ENCODE assay signal across 13 cellular contexts in the genomic region with DNA sequence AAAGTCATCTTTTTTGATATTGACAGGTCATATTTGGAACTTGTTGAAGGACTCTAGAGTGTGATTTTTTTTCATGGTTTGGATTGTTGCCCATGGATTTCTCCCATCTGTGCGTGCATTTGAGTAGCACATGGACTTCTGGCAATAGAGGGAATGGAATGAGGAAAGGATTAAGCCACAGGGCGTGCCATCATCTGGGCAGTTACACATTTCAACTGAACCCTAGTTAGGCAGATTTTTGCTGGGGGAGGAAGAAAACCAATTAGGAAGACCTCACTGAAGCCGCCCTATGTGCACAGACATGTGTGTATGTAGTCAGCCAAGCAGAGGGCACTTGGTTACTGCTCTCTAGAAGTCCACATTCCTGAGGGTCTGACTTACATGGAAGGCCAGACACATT.
DNase-seq lines count a peak whose midpoint lies in the region; ATAC-seq and TF ChIP-seq lines count a peak whose summit lies in the region.
"Had no signal": no experiment of that assay in that cellular context is flagged by ENCODE, and none has a peak within 500 bp of the region (broad histone marks: within the 10 kb centered on the region; RNA-seq: fewer than 3 reads in every experiment).

No MANE protein-coding gene starts in this region.

- DNase-seq in left ventricle myocardium superior (no peak), cardiac septum (ENCODE audit: low spot score) (no peak), amniotic epithelial cell (ENCODE audit: low read depth) (peak; percentile 59), foreskin keratinocyte (peak; percentile 46 to 66), upper lobe of right lung (no peak)
- DNase-seq in effector memory CD4-positive, alpha-beta T cell = no peak
- no peak for DNase-seq in activated T-cell treated with anti-CD3 and anti-CD28 coated beads, Interleukin-2, amount 50 U/mL, for 4 hours
- DNase-seq: activated naive CD8-positive, alpha-beta T cell treated with anti-CD3 and anti-CD28 coated beads, Interleukin-2, amount 10 ng/mL, durations not matched to agents 7 days and 5 days; gastrocnemius medialis; NCI-H226; posterior cingulate gyrus had no signal

- ATAC-seq in left ventricle myocardium superior (peak; percentile 21), foreskin keratinocyte (peak; percentile 9), upper lobe of right lung (peak; percentile 27), HG02885 (IDR thresholded peaks at IDR 0.05; ENCODE audit: poor library complexity, unreplicated experiment) (no peak)
- ATAC-seq in activated T-cell treated with anti-CD3 and anti-CD28 coated beads, Interleukin-2, amount 50 U/mL, for 4 hours = no peak

- H3K36me3 Mint-ChIP-seq in activated T-cell treated with anti-CD3 and anti-CD28 coated beads, Interleukin-2, amount 50 U/mL, for 4 hours (ENCODE audit: insufficient read depth) = no peaks in the 10 kb centered on the region
- H3K36me3 Mint-ChIP-seq: activated naive CD8-positive, alpha-beta T cell treated with anti-CD3 and anti-CD28 coated beads, Interleukin-2, amount 10 ng/mL, durations not matched to agents 7 days and 5 days had no signal

- peaks cover 5% of the 10 kb centered on the region for H3K27me3 Mint-ChIP-seq in activated T-cell treated with anti-CD3 and anti-CD28 coated beads, Interleukin-2, amount 50 U/mL, for 4 hours (ENCODE audit: low read depth)

- TF ChIP-seq CTCF in foreskin keratinocyte (conservative IDR thresholded peaks at IDR 0.05) (no peak), upper lobe of right lung (IDR thresholded peaks at IDR 0.05) (no peak)

- H3K27me3 ChIP-seq in foreskin keratinocyte = no peaks in the 10 kb centered on the region
- H3K27me3 ChIP-seq in upper lobe of right lung = no peaks in the 10 kb centered on the region
- no peaks in the 10 kb centered on the region for H3K27me3 ChIP-seq in effector memory CD4-positive, alpha-beta T cell (replicated peaks; ENCODE audit: control insufficient read depth, insufficient read depth, low read length, poor library complexity, severe bottlenecking)
- H3K27me3 ChIP-seq: gastrocnemius medialis had no signal

- no peaks in the 10 kb centered on the region for H3K4me1 Mint-ChIP-seq in activated T-cell treated with anti-CD3 and anti-CD28 coated beads, Interleukin-2, amount 50 U/mL, for 4 hours (ENCODE audit: low read depth)
- H3K4me1 Mint-ChIP-seq: activated naive CD8-positive, alpha-beta T cell treated with anti-CD3 and anti-CD28 coated beads, Interleukin-2, amount 10 ng/mL, durations not matched to agents 7 days and 5 days had no signal

- H3K4me1 ChIP-seq in foreskin keratinocyte (peaks cover 11% of the 10 kb centered on the region), upper lobe of right lung (peaks cover 7% of the 10 kb centered on the region)
- H3K4me1 ChIP-seq in effector memory CD4-positive, alpha-beta T cell (ENCODE audit: control insufficient read depth, insufficient read depth, low read length, poor library complexity, severe bottlenecking) = no peaks in the 10 kb centered on the region

- no peak overlapping the region for H3K4me3 ChIP-seq in upper lobe of right lung
- no peak overlapping the region for H3K4me3 ChIP-seq in effector memory CD4-positive, alpha-beta T cell (ENCODE audit: insufficient read depth, low read depth, low read length, poor library complexity, severe bottlenecking)
- H3K4me3 ChIP-seq: gastrocnemius medialis had no signal

- no peaks in the 10 kb centered on the region for H3K36me3 ChIP-seq in upper lobe of right lung
- no peaks in the 10 kb centered on the region for H3K36me3 ChIP-seq in effector memory CD4-positive, alpha-beta T cell (ENCODE audit: control insufficient read depth, insufficient read depth, low read length)
- H3K36me3 ChIP-seq: gastrocnemius medialis had no signal

- H3K27ac ChIP-seq in foreskin keratinocyte = no peak overlapping the region
- no peak overlapping the region for H3K27ac ChIP-seq in upper lobe of right lung
- no peak overlapping the region for H3K27ac ChIP-seq in effector memory CD4-positive, alpha-beta T cell (ENCODE audit: insufficient read depth, low read length, poor library complexity, severe bottlenecking)
- H3K27ac ChIP-seq: gastrocnemius medialis had no signal

- H3K4me3 Mint-ChIP-seq in activated T-cell treated with anti-CD3 and anti-CD28 coated beads, Interleukin-2, amount 50 U/mL, for 4 hours = no peak overlapping the region
- H3K4me3 Mint-ChIP-seq: activated naive CD8-positive, alpha-beta T cell treated with anti-CD3 and anti-CD28 coated beads, Interleukin-2, amount 10 ng/mL, durations not matched to agents 7 days and 5 days; T-helper 1 cell treated with Interleukin-12 subunit alpha and Interleukin-12 subunit beta and Interleukin-4 antibody, amounts not matched to agents 30 μg/mL and 1 μg/mL, for 36 hours had no signal

- H3K9me3 Mint-ChIP-seq in activated T-cell treated with anti-CD3 and anti-CD28 coated beads, Interleukin-2, amount 50 U/mL, for 4 hours = no peaks in the 10 kb centered on the region
- H3K9me3 Mint-ChIP-seq: activated naive CD8-positive, alpha-beta T cell treated with anti-CD3 and anti-CD28 coated beads, Interleukin-2, amount 10 ng/mL, durations not matched to agents 7 days and 5 days; T-helper 1 cell treated with Interleukin-12 subunit alpha and Interleukin-12 subunit beta and Interleukin-4 antibody, amounts not matched to agents 30 μg/mL and 1 μg/mL, for 36 hours had no signal

- intact Hi-C loops in left ventricle myocardium superior (cut with micrococcal nuclease) = no loop called here
- intact Hi-C loops in cardiac septum (cut with DNase I) = loop anchor here (2.0 kb wide), 1 partner anchor 67 kb away; no protein-coding TSS in a partner anchor
- intact Hi-C loops in upper lobe of right lung (cut with DNase I) = no loop called here

- no peaks in the 10 kb centered on the region for H3K9me3 ChIP-seq in upper lobe of right lung
- no peaks in the 10 kb centered on the region for H3K9me3 ChIP-seq in effector memory CD4-positive, alpha-beta T cell (ENCODE audit: control insufficient read depth, low read length)
- H3K9me3 ChIP-seq: gastrocnemius medialis had no signal

Comparison
In these comparisons a context has a peak if more than half of its experiments do, and no peak if none do; other contexts are left out.
1. ATAC-seq: peak in left ventricle myocardium superior (single experiment), foreskin keratinocyte (single experiment) and upper lobe of right lung (single experiment); none in HG02885 (single experiment) and activated T-cell treated with anti-CD3 and anti-CD28 coated beads, Interleukin-2, amount 50 U/mL, for 4 hours (0 of 2).
2. DNase-seq: peak in amniotic epithelial cell (single experiment) and foreskin keratinocyte (2 of 2); none in left ventricle myocardium superior (single experiment), cardiac septum (single experiment), upper lobe of right lung (single experiment), effector memory CD4-positive, alpha-beta T cell (0 of 3) and activated T-cell treated with anti-CD3 and anti-CD28 coated beads, Interleukin-2, amount 50 U/mL, for 4 hours (single experiment).